19 cellular contexts compared by ENCODE assay signal in genomic region chr2:20034218-20034617, GRCh38. TPM values are rescaled to one million over a fixed set of nuclear protein-coding genes. Genes with fewer than 3 reads are reported as not detected.
DNase-seq lines count a peak whose midpoint lies in the region; ATAC-seq, FAIRE-seq and TF ChIP-seq lines count a peak whose summit lies in the region.
"Had no signal": no experiment of that assay in that cellular context is flagged by ENCODE, and none has a peak within 500 bp of the region (broad histone marks: within the 10 kb centered on the region; RNA-seq: fewer than 3 reads in every experiment).

No MANE protein-coding gene starts in this region.

- FAIRE-seq in HepG2 (lab: Jason Lieb, UNC), result no peak
- FAIRE-seq: GM19239 had no signal

- H3K23ac ChIP-seq in trophoblast cell (ENCODE audit: low read length), result no peak overlapping the region

- peaks cover 0 to 5% of the 10 kb centered on the region in 2 experiments for H3K4me1 ChIP-seq in trophoblast cell (ENCODE audit: control insufficient read depth in 1 of 2, insufficient read depth in 2 of 2, low read length in 2 of 2)
- no peaks in the 10 kb centered on the region for H3K4me1 ChIP-seq in HepG2 (ENCODE audit: insufficient read depth, low read length)
- H3K4me1 ChIP-seq: SJSA1 had no signal

- no peak for TF ChIP-seq POLR2A in HepG2 (IDR thresholded peaks at IDR 0.05; ENCODE audit: insufficient read depth in 1 of 2, low read depth in 2 of 2, low read length in 2 of 2)

- CTCF ChIA-PET in HepG2 (lab: Yijun Ruan, JAX; ENCODE audit: low intra/inter-chr PET ratio, low total read pairs), result no interaction called here

- H4K8ac ChIP-seq in trophoblast cell (ENCODE audit: low read depth, low read length), result no peak overlapping the region

- no peak overlapping the region for H2AK5ac ChIP-seq in trophoblast cell (ENCODE audit: low read length)

- H3K18ac ChIP-seq in trophoblast cell (ENCODE audit: low read length), result peak overlapping the region; percentile 58

- no peak overlapping the region for H4K12ac ChIP-seq in trophoblast cell (ENCODE audit: low read depth, low read length)

- H3K27me3 ChIP-seq in trophoblast cell (ENCODE audit: insufficient read depth, low read length), result no peaks in the 10 kb centered on the region
- H3K27me3 ChIP-seq in HepG2 (ENCODE audit: control insufficient read depth in 1 of 2, insufficient read depth in 2 of 2, low read length in 2 of 2), result no peaks in the 10 kb centered on the region
- H3K27me3 ChIP-seq: SJSA1 had no signal

- H4K20me1 ChIP-seq in HepG2 (ENCODE audit: insufficient read depth, low read length), result no peaks in the 10 kb centered on the region

- no peak overlapping the region for H4K91ac ChIP-seq in trophoblast cell (ENCODE audit: low read depth, low read length)

- H3K9ac ChIP-seq in trophoblast cell (ENCODE audit: low read length), result no peak overlapping the region
- H3K9ac ChIP-seq in HepG2 (ENCODE audit: insufficient read depth, low read depth, low read length), result no peak overlapping the region

- no peak for DNase-seq in Right ventricle myocardium superior
- no peak for DNase-seq in left cardiac atrium
- DNase-seq in left ventricle myocardium superior, result no peak
- DNase-seq in trophoblast cell, result no peak
- no peak for DNase-seq in HepG2 (ENCODE audit: low spot score)
- DNase-seq: GF-D8, MV-4-11, NCI-H1694, NCI-H2081, NCI-H2171 treated with DMSO at 0.1 percent for 48 hours, NCI-H524 treated with DMSO at 0.1 percent for 48 hours, NCI-H82 had no signal

- H2BK12ac ChIP-seq in trophoblast cell (ENCODE audit: low read length), result no peak overlapping the region

- TF ChIP-seq CTCF in HepG2 (CRISPR knock-in tag; IDR thresholded peaks at IDR 0.05), result no peak

- H3K27ac ChIP-seq in trophoblast cell (ENCODE audit: low read depth, low read length), result peak overlapping the region; percentile 21
- H3K27ac ChIP-seq in HepG2 (ENCODE audit: extremely low read length, insufficient read depth, low read length), result no peak overlapping the region
- H3K27ac ChIP-seq: SJSA1 had no signal

- TF ChIP-seq RAD21 in HepG2 (CRISPR knock-in tag; IDR thresholded peaks at IDR 0.05), result no peak

- H2BK120ac ChIP-seq in trophoblast cell (ENCODE audit: insufficient read depth, low read length, poor library complexity), result no peak overlapping the region

- POLR2A ChIA-PET in HepG2 (lab: Yijun Ruan, JAX), result interaction anchor here (1.2 to 2.6 kb wide), 3 partner anchors 15 to 21 kb away, joined by 3 to 14 read pairs (median 4); partner anchors contain the start of genes LAPTM4A and MATN3

- H3K79me2 ChIP-seq in trophoblast cell (ENCODE audit: control insufficient read depth, insufficient read depth, low read length, poor library complexity) (no peaks in the 10 kb centered on the region), HepG2 (ENCODE audit: insufficient read depth, low read length) (peaks cover 6% of the 10 kb centered on the region)

- no CpG with 5 or more reads among the region's 4 CpGs for WGBS in trophoblast cell (ENCODE audit: extremely low coverage, insufficient coverage, insufficient read length)
- 99% methylated on average over 4 of the region's 4 CpGs for WGBS in HepG2 (ENCODE audit: low lambda C conversion rate)

- H2AFZ ChIP-seq in trophoblast cell (ENCODE audit: insufficient read depth, low read length, poor library complexity) (no peak overlapping the region), HepG2 (ENCODE audit: low read length) (no peak overlapping the region)

- H3K4me2 ChIP-seq in trophoblast cell (ENCODE audit: low read length) (no peak overlapping the region), HepG2 (ENCODE audit: low read depth, low read length) (no peak overlapping the region)

- intact Hi-C loops in Right ventricle myocardium superior (cut with DNase I) (no loop called here), left cardiac atrium (cut with DNase I) (no loop called here), left ventricle myocardium superior (cut with micrococcal nuclease) (no loop called here), HepG2 (cut with micrococcal nuclease; ENCODE audit: unreplicated experiment) (no loop called here)

- no peak overlapping the region for H3K4ac ChIP-seq in trophoblast cell (ENCODE audit: low read depth, low read length)

- no peak for TF ChIP-seq EP300 in HepG2 (IDR thresholded peaks at IDR 0.05; ENCODE audit: low read depth in 2 of 2, low read length in 2 of 2)
- no peak for TF ChIP-seq EP300 in HepG2 (CRISPR knock-in tag; IDR thresholded peaks at IDR 0.05; ENCODE audit: borderline replicate concordance)

- H2BK5ac ChIP-seq in trophoblast cell (ENCODE audit: low read depth, low read length, poor library complexity), result no peak overlapping the region

- H3K9me3 ChIP-seq in trophoblast cell (ENCODE audit: insufficient read depth, low read depth, low read length), result peaks cover 2% of the 10 kb centered on the region
- no peaks in the 10 kb centered on the region for H3K9me3 ChIP-seq in HepG2 (ENCODE audit: low read length)
- H3K9me3 ChIP-seq: SJSA1 had no signal

- ATAC-seq in Right ventricle myocardium superior (ENCODE audit: poor library complexity) (peak; percentile 87), left cardiac atrium (no peak), left ventricle myocardium superior (peak; percentile 94), HG03432 (IDR thresholded peaks at IDR 0.05; ENCODE audit: unreplicated experiment) (no peak), GM21447 (IDR thresholded peaks at IDR 0.05; ENCODE audit: unreplicated experiment) (no peak), HepG2 (no peak)
- ATAC-seq: Panc1 had no signal

- H3K4me3 ChIP-seq in trophoblast cell (ENCODE audit: low read depth, low read length), result no peak overlapping the region
- no peak overlapping the region for H3K4me3 ChIP-seq in HepG2 (replicated peaks in 1 of 3; ENCODE audit: insufficient read depth in 1 of 3, low read depth in 2 of 3, low read length in 3 of 3)
- H3K4me3 ChIP-seq: SJSA1 had no signal

- BruUV-seq in HepG2 (replicated peaks; lab: Mats Ljungman, UMichigan), result no TSS peak

- in situ Hi-C loops in HepG2 (cut with HindIII; ENCODE audit: extremely low pct_ligation_motif_present, low pct_unique_long_range_greater_than_20kb), result no loop called here

- H3K36me3 ChIP-seq in trophoblast cell (ENCODE audit: control insufficient read depth in 1 of 2, insufficient read depth in 2 of 2, low read length in 2 of 2), result peaks cover 17 to 46% of the 10 kb centered on the region in 2 experiments
- H3K36me3 ChIP-seq in HepG2 (replicated peaks in 1 of 2; ENCODE audit: control insufficient read depth in 1 of 2, insufficient read depth in 2 of 2, low read length in 2 of 2), result peaks cover 35 to 90% of the 10 kb centered on the region in 2 experiments

- no peaks in the 10 kb centered on the region for H3K79me1 ChIP-seq in trophoblast cell (ENCODE audit: low read length)

- no peak overlapping the region for H3K14ac ChIP-seq in trophoblast cell (ENCODE audit: low read length)

RNA-seq across cellular contexts. Expression of gene LAPTM4A, which starts 17.2 kb away (rescaled TPM):
- 217 TPM for total RNA-seq in Right ventricle myocardium superior
- 100 to 1,000 TPM; 185 to 202 TPM for total RNA-seq in left cardiac atrium
- total RNA-seq in left ventricle myocardium superior, result 246 TPM
- 756 and 800 TPM in 2 replicates for polyA plus RNA-seq in trophoblast cell (2013)
- 82.8 and 116 TPM in 2 replicates for total RNA-seq in HepG2 (2016; rRNA removed; fragmentation: Illumina TruSeq; extraction: Trizol)
- 18.7 and 21.2 TPM in 2 replicates for total RNA-seq in HepG2 (2016; cell fraction: cytosol; rRNA removed; fragmentation: Illumina TruSeq; extraction: Trizol; ENCODE audit: low read depth)
- 83.7 and 119 TPM in 2 replicates for total RNA-seq in HepG2 (2016; cell fraction: insoluble cytoplasmic fraction; rRNA removed; fragmentation: Illumina TruSeq; extraction: Trizol)
- total RNA-seq in HepG2 (2016; cell fraction: membrane; rRNA removed; fragmentation: Illumina TruSeq; extraction: Trizol), result 35.7 and 39.5 TPM in 2 replicates
- total RNA-seq in HepG2 (2016; cell fraction: nucleus; rRNA removed; fragmentation: Illumina TruSeq; extraction: Trizol), result 127 and 144 TPM in 2 replicates
- 491 and 558 TPM in 2 replicates for polyA plus RNA-seq in HepG2 (2011; rRNA removed)
- 344 and 527 TPM in 2 replicates for polyA plus RNA-seq in HepG2 (2011; cell fraction: cytosol; rRNA removed)
- 114 and 137 TPM in 2 replicates for polyA plus RNA-seq in HepG2 (2011; cell fraction: nucleus; rRNA removed)
- 288 and 349 TPM in 2 replicates for polyA plus RNA-seq in HepG2 (2012)
- polyA plus RNA-seq in HepG2 (2016; cell fraction: cytosol; fragmentation: Illumina TruSeq; extraction: Trizol; ENCODE audit: low read depth), result 46.6 and 49.9 TPM in 2 replicates
- 181 and 190 TPM in 2 replicates for polyA plus RNA-seq in HepG2 (2016; cell fraction: insoluble cytoplasmic fraction; fragmentation: Illumina TruSeq; extraction: Trizol; ENCODE audit: low read depth)
- polyA plus RNA-seq in HepG2 (2016; cell fraction: membrane; fragmentation: Illumina TruSeq; extraction: Trizol; ENCODE audit: low read depth), result 62.5 and 62.8 TPM in 2 replicates
- 365 and 398 TPM in 2 replicates for polyA plus RNA-seq in HepG2 (2016; cell fraction: nucleus; fragmentation: Illumina TruSeq; extraction: Trizol; ENCODE audit: insufficient read depth, low read depth)
- 123 and 176 TPM in 2 replicates for polyA minus RNA-seq in HepG2 (2011; rRNA and poly(A)+ RNA removed; ENCODE audit: low replicate concordance)
- polyA minus RNA-seq in HepG2 (2011; cell fraction: cytosol; rRNA and poly(A)+ RNA removed), result 150 and 184 TPM in 2 replicates
- 93.0 and 135 TPM in 2 replicates for polyA minus RNA-seq in HepG2 (2011; cell fraction: nucleus; rRNA and poly(A)+ RNA removed)

RNA-seq across cellular contexts. Expression of gene MATN3, which starts 21.8 kb away (rescaled TPM):
- total RNA-seq in Right ventricle myocardium superior, result 0.16 TPM
- under 1 TPM; 0.29 to 0.52 TPM for total RNA-seq in left cardiac atrium
- total RNA-seq in left ventricle myocardium superior, result 0.32 TPM
- polyA plus RNA-seq in trophoblast cell (2013), result 58.1 and 60.8 TPM in 2 replicates
- total RNA-seq in HepG2 (2016; rRNA removed; fragmentation: Illumina TruSeq; extraction: Trizol), result 19.2 and 36.1 TPM in 2 replicates
- 2.3 and 3.4 TPM in 2 replicates for total RNA-seq in HepG2 (2016; cell fraction: cytosol; rRNA removed; fragmentation: Illumina TruSeq; extraction: Trizol; ENCODE audit: low read depth)
- 16.3 and 36.5 TPM in 2 replicates for total RNA-seq in HepG2 (2016; cell fraction: insoluble cytoplasmic fraction; rRNA removed; fragmentation: Illumina TruSeq; extraction: Trizol)
- total RNA-seq in HepG2 (2016; cell fraction: membrane; rRNA removed; fragmentation: Illumina TruSeq; extraction: Trizol), result 10.9 and 12.3 TPM in 2 replicates
- total RNA-seq in HepG2 (2016; cell fraction: nucleus; rRNA removed; fragmentation: Illumina TruSeq; extraction: Trizol), result 68.9 and 81.8 TPM in 2 replicates
- 191 and 208 TPM in 2 replicates for polyA plus RNA-seq in HepG2 (2011; rRNA removed)
- 101 and 153 TPM in 2 replicates for polyA plus RNA-seq in HepG2 (2011; cell fraction: cytosol; rRNA removed)
- 157 and 160 TPM in 2 replicates for polyA plus RNA-seq in HepG2 (2011; cell fraction: nucleus; rRNA removed)
- polyA plus RNA-seq in HepG2 (2012), result 109 and 194 TPM in 2 replicates
- polyA plus RNA-seq in HepG2 (2016; cell fraction: cytosol; fragmentation: Illumina TruSeq; extraction: Trizol; ENCODE audit: low read depth), result 4.3 and 4.6 TPM in 2 replicates
- polyA plus RNA-seq in HepG2 (2016; cell fraction: insoluble cytoplasmic fraction; fragmentation: Illumina TruSeq; extraction: Trizol; ENCODE audit: low read depth), result 26.1 and 30.5 TPM in 2 replicates
- 9.4 and 10.7 TPM in 2 replicates for polyA plus RNA-seq in HepG2 (2016; cell fraction: membrane; fragmentation: Illumina TruSeq; extraction: Trizol; ENCODE audit: low read depth)
- polyA plus RNA-seq in HepG2 (2016; cell fraction: nucleus; fragmentation: Illumina TruSeq; extraction: Trizol; ENCODE audit: insufficient read depth, low read depth), result 150 and 151 TPM in 2 replicates
- polyA minus RNA-seq in HepG2 (2011; rRNA and poly(A)+ RNA removed; ENCODE audit: low replicate concordance), result 0.14 and 109 TPM in 2 replicates
- polyA minus RNA-seq in HepG2 (2011; cell fraction: cytosol; rRNA and poly(A)+ RNA removed), result 73.2 and 97.4 TPM in 2 replicates
- polyA minus RNA-seq in HepG2 (2011; cell fraction: nucleus; rRNA and poly(A)+ RNA removed), result 125 and 126 TPM in 2 replicates
- polyA plus RNA-seq: CD14-positive monocyte, IgD-negative memory B cell had no signal

RNA-seq across cellular contexts. Expression of gene WDR35, which starts 44.3 kb away (rescaled TPM):
- 4.2 TPM for total RNA-seq in Right ventricle myocardium superior
- 1 to 10 TPM; 3.7 to 6.3 TPM for total RNA-seq in left cardiac atrium
- total RNA-seq in left ventricle myocardium superior, result 5.1 TPM
- polyA plus RNA-seq in trophoblast cell (2013), result 1.3 and 1.5 TPM in 2 replicates
- total RNA-seq in HepG2 (2016; rRNA removed; fragmentation: Illumina TruSeq; extraction: Trizol), result 19.6 and 26.6 TPM in 2 replicates
- total RNA-seq in HepG2 (2016; cell fraction: cytosol; rRNA removed; fragmentation: Illumina TruSeq; extraction: Trizol; ENCODE audit: low read depth), result 2.4 and 2.8 TPM in 2 replicates
- 19.2 and 25.7 TPM in 2 replicates for total RNA-seq in HepG2 (2016; cell fraction: insoluble cytoplasmic fraction; rRNA removed; fragmentation: Illumina TruSeq; extraction: Trizol)
- total RNA-seq in HepG2 (2016; cell fraction: membrane; rRNA removed; fragmentation: Illumina TruSeq; extraction: Trizol), result 3.2 and 4.5 TPM in 2 replicates
- 30.6 and 31.4 TPM in 2 replicates for total RNA-seq in HepG2 (2016; cell fraction: nucleus; rRNA removed; fragmentation: Illumina TruSeq; extraction: Trizol)
- polyA plus RNA-seq in HepG2 (2011; rRNA removed), result 8.2 and 11.1 TPM in 2 replicates
- polyA plus RNA-seq in HepG2 (2011; cell fraction: cytosol; rRNA removed), result 2.8 and 4.0 TPM in 2 replicates
- polyA plus RNA-seq in HepG2 (2011; cell fraction: nucleus; rRNA removed), result 17.1 and 18.5 TPM in 2 replicates
- polyA plus RNA-seq in HepG2 (2012), result 6.4 and 8.8 TPM in 2 replicates
- polyA plus RNA-seq in HepG2 (2016; cell fraction: cytosol; fragmentation: Illumina TruSeq; extraction: Trizol; ENCODE audit: low read depth), result 0.34 and 0.38 TPM in 2 replicates
- polyA plus RNA-seq in HepG2 (2016; cell fraction: insoluble cytoplasmic fraction; fragmentation: Illumina TruSeq; extraction: Trizol; ENCODE audit: low read depth), result 10.8 and 11.7 TPM in 2 replicates
- 0.88 and 1.1 TPM in 2 replicates for polyA plus RNA-seq in HepG2 (2016; cell fraction: membrane; fragmentation: Illumina TruSeq; extraction: Trizol; ENCODE audit: low read depth)
- polyA plus RNA-seq in HepG2 (2016; cell fraction: nucleus; fragmentation: Illumina TruSeq; extraction: Trizol; ENCODE audit: insufficient read depth, low read depth), result 35.7 and 36.8 TPM in 2 replicates
- polyA minus RNA-seq in HepG2 (2011; rRNA and poly(A)+ RNA removed; ENCODE audit: low replicate concordance), result 4.9 and 7.4 TPM in 2 replicates
- 7.1 and 7.9 TPM in 2 replicates for polyA minus RNA-seq in HepG2 (2011; cell fraction: cytosol; rRNA and poly(A)+ RNA removed)
- 37.7 and 50.3 TPM in 2 replicates for polyA minus RNA-seq in HepG2 (2011; cell fraction: nucleus; rRNA and poly(A)+ RNA removed)

Comparison
In these comparisons a context has a peak if more than half of its experiments do, and no peak if none do; other contexts are left out.
1. ATAC-seq: peak in Right ventricle myocardium superior (single experiment) and left ventricle myocardium superior (single experiment); none in left cardiac atrium (0 of 2), HG03432 (single experiment), GM21447 (single experiment) and HepG2 (single experiment).